34 cellular contexts compared by ENCODE assay signal in the genomic region with DNA sequence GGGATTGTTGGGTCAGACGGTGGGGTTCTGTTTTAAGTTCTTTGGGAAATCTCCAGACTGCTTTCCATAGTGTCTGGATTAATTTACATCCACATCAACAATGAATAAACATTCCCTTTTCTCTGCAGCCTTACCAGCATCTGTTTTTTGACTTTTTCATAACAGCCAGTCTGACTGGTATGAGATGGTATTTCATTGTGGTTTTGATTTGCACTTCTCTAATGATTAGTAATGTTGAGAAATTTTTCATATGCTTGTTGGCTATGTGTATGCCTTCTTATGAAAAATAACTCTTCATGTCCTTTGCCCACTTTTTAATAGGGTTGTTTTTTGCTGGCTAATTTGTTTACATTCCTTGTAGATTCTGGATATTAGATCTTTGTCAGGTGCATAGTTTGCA.
"Had no signal": no experiment of that assay in that cellular context is flagged by ENCODE, and none has a peak within 500 bp of the region (broad histone marks: within the 10 kb centered on the region; RNA-seq: fewer than 3 reads in every experiment).

No MANE protein-coding gene starts in this region.

- H3K9ac ChIP-seq: SK-N-SH had no signal

- H3K27me3 Mint-ChIP-seq: activated CD4-positive, alpha-beta T cell treated with anti-CD3 and anti-CD28 coated beads, Interleukin-2, amount 10 ng/mL, durations not matched to agents 7 days and 5 days had no signal

- H3K4me1 Mint-ChIP-seq: activated CD4-positive, alpha-beta T cell treated with anti-CD3 and anti-CD28 coated beads, Interleukin-2, amount 10 ng/mL, durations not matched to agents 7 days and 5 days had no signal

- H3K27ac Mint-ChIP-seq: activated CD4-positive, alpha-beta T cell treated with anti-CD3 and anti-CD28 coated beads, Interleukin-2, amount 10 ng/mL, durations not matched to agents 7 days and 5 days; activated CD8-positive, alpha-beta T cell treated with anti-CD3 and anti-CD28 coated beads, Interleukin-2, amount 10 ng/mL, durations not matched to agents 7 days and 5 days; activated naive CD4-positive, alpha-beta T cell treated with anti-CD3 and anti-CD28 coated beads for 36 hours; activated naive CD4-positive, alpha-beta T cell treated with anti-CD3 and anti-CD28 coated beads, Interleukin-2, amount 50 U/mL, for 72 hours; activated T-helper 1 cell treated with anti-CD3 and anti-CD28 coated beads, Interleukin-12 subunit alpha, Interleukin-12 subunit beta, Interleukin-2, Interleukin-4 antibody, amounts not matched to agents 30 ng/mL and 10 ng/mL and 1 ng/mL, durations not matched to agents 14 hours and 24 hours and 36 hours; T-helper 1 cell treated with Interleukin-12 subunit alpha and Interleukin-12 subunit beta and Interleukin-4 antibody, amounts not matched to agents 30 μg/mL and 1 μg/mL, for 36 hours; T-helper 2 cell treated with Interferon-gamma antibody and Interleukin-4, amounts not matched to agents 5 μg/mL and 100 μg/mL, for 36 hours had no signal

- H3K4me3 ChIP-seq: adrenal gland, body of pancreas, breast epithelium, MG63, Peyer's patch, SJSA1 had no signal

- H3K27me3 ChIP-seq: adrenal gland, body of pancreas, breast epithelium, MG63, Peyer's patch, SJSA1 had no signal

- H3K4me1 ChIP-seq: adrenal gland, body of pancreas, breast epithelium, Peyer's patch, SJSA1 had no signal

- H3K4me3 Mint-ChIP-seq: activated CD4-positive, alpha-beta T cell treated with anti-CD3 and anti-CD28 coated beads, Interleukin-2, amount 10 ng/mL, durations not matched to agents 7 days and 5 days; activated CD8-positive, alpha-beta T cell treated with anti-CD3 and anti-CD28 coated beads, Interleukin-2, amount 10 ng/mL, durations not matched to agents 7 days and 5 days; activated naive CD4-positive, alpha-beta T cell treated with anti-CD3 and anti-CD28 coated beads for 36 hours; activated T-cell treated with anti-CD3 and anti-CD28 coated beads, Interleukin-2, amount 50 U/mL, for 4 hours; activated T-helper 1 cell treated with anti-CD3 and anti-CD28 coated beads, Interleukin-12 subunit alpha, Interleukin-12 subunit beta, Interleukin-2, Interleukin-4 antibody, amounts not matched to agents 30 ng/mL and 10 ng/mL and 1 ng/mL, durations not matched to agents 14 hours and 24 hours and 36 hours; T-helper 1 cell treated with Interleukin-12 subunit alpha and Interleukin-12 subunit beta and Interleukin-4 antibody, amounts not matched to agents 30 μg/mL and 1 μg/mL, for 36 hours; T-helper 2 cell treated with Interferon-gamma antibody and Interleukin-4, amounts not matched to agents 5 μg/mL and 100 μg/mL, for 36 hours had no signal

- FAIRE-seq: astrocyte, TTC549 had no signal

- H3K9me3 ChIP-seq: adrenal gland, body of pancreas, breast epithelium, MG63, Peyer's patch, SJSA1, SK-N-SH had no signal

- H3K27ac ChIP-seq: adrenal gland, body of pancreas, breast epithelium, Peyer's patch, SJSA1 had no signal

- H3K9me2 ChIP-seq: SK-N-SH had no signal

- H3K36me3 ChIP-seq: adrenal gland, breast epithelium, MG63, Peyer's patch, SJSA1 had no signal

- DNase-seq: activated CD4-positive, alpha-beta T cell treated with anti-CD3 and anti-CD28 coated beads, Interleukin-2, amount 10 ng/mL, durations not matched to agents 7 days and 5 days; activated CD4-positive, alpha-beta T cell treated with anti-CD3 and anti-CD28 coated beads, Interleukin-2, amount 50 U/mL, for 48 hours; activated CD8-positive, alpha-beta T cell treated with anti-CD3 and anti-CD28 coated beads, Interleukin-2, amount 10 ng/mL, durations not matched to agents 7 days and 5 days; activated gamma-delta T cell treated with Interleukin-2 at 50 U/mL for 16 hours; activated naive CD4-positive, alpha-beta T cell treated with anti-CD3 and anti-CD28 coated beads for 36 hours; activated T-cell treated with anti-CD3 and anti-CD28 coated beads for 4 hours; activated T-cell treated with anti-CD3 and anti-CD28 coated beads, Interleukin-2, amount 50 U/mL, for 4 hours; adrenal gland; body of pancreas; caudate nucleus; Karpas-422; KBM-7; MG63; NCI-H1048; NCI-H1436 treated with DMSO at 0.1 percent for 48 hours; NCI-H1694 treated with DMSO at 0.1 percent for 48 hours; NCI-H2029; NCI-H345; NCI-H524 treated with DMSO at 0.1 percent for 48 hours; NCI-H748 treated with DMSO at 0.1 percent for 48 hours; NK-92 treated with Interleukin-12 subunit alpha and Interleukin-12 subunit beta, amount 100 ng/mL, for 24 hours; PC-3; Peyer's patch; RPMI8226; SHP77 treated with DMSO at 0.1 percent for 48 hours; SK-N-SH had no signal

- H3K4me2 ChIP-seq: SK-N-SH had no signal

- ATAC-seq: activated CD8-positive, alpha-beta T cell treated with anti-CD3 and anti-CD28 coated beads, Interleukin-2, amount 10 ng/mL, durations not matched to agents 7 days and 5 days; activated naive CD4-positive, alpha-beta T cell treated with anti-CD3 and anti-CD28 coated beads, Interleukin-2, amount 50 U/mL, for 72 hours; activated T-cell treated with anti-CD3 and anti-CD28 coated beads, Interleukin-2, amount 50 U/mL, for 4 hours; body of pancreas; PC-3 had no signal
